1 cellular context compared by ENCODE assay signal in genomic region chr3:129183569-129184395, GRCh38.
TF ChIP-seq lines count a peak whose summit lies in the region.

TSS of gene CNBP (minus strand) at chr3:129183896. CDS start at chr3:129171757, 12,139 bp downstream.

TF ChIP-seq in HepG2, 621 proteins besides CTCF, POLR2A, EP300 and RAD21 (continued from another document and continues in another):
- TF ChIP-seq, protein P1, sequence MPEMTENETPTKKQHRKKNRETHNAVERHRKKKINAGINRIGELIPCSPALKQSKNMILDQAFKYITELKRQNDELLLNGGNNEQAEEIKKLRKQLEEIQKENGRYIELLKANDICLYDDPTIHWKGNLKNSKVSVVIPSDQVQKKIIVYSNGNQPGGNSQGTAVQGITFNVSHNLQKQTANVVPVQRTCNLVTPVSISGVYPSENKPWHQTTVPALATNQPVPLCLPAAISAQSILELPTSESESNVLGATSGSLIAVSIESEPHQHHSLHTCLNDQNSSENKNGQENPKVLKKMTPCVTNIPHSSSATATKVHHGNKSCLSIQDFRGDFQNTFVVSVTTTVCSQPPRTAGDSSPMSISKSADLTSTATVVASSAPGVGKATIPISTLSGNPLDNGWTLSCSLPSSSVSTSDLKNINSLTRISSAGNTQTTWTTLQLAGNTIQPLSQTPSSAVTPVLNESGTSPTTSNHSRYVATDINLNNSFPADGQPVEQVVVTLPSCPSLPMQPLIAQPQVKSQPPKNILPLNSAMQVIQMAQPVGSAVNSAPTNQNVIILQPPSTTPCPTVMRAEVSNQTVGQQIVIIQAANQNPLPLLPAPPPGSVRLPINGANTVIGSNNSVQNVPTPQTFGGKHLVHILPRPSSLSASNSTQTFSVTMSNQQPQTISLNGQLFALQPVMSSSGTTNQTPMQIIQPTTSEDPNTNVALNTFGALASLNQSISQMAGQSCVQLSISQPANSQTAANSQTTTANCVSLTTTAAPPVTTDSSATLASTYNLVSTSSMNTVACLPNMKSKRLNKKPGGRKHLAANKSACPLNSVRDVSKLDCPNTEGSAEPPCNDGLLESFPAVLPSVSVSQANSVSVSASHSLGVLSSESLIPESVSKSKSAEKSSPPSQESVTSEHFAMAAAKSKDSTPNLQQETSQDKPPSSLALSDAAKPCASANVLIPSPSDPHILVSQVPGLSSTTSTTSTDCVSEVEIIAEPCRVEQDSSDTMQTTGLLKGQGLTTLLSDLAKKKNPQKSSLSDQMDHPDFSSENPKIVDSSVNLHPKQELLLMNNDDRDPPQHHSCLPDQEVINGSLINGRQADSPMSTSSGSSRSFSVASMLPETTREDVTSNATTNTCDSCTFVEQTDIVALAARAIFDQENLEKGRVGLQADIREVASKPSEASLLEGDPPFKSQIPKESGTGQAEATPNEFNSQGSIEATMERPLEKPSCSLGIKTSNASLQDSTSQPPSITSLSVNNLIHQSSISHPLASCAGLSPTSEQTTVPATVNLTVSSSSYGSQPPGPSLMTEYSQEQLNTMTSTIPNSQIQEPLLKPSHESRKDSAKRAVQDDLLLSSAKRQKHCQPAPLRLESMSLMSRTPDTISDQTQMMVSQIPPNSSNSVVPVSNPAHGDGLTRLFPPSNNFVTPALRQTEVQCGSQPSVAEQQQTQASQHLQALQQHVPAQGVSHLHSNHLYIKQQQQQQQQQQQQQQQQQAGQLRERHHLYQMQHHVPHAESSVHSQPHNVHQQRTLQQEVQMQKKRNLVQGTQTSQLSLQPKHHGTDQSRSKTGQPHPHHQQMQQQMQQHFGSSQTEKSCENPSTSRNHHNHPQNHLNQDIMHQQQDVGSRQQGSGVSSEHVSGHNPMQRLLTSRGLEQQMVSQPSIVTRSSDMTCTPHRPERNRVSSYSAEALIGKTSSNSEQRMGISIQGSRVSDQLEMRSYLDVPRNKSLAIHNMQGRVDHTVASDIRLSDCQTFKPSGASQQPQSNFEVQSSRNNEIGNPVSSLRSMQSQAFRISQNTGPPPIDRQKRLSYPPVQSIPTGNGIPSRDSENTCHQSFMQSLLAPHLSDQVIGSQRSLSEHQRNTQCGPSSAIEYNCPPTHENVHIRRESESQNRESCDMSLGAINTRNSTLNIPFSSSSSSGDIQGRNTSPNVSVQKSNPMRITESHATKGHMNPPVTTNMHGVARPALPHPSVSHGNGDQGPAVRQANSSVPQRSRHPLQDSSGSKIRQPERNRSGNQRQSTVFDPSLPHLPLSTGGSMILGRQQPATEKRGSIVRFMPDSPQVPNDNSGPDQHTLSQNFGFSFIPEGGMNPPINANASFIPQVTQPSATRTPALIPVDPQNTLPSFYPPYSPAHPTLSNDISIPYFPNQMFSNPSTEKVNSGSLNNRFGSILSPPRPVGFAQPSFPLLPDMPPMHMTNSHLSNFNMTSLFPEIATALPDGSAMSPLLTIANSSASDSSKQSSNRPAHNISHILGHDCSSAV (CRISPR knock-in tag; IDR thresholded peaks at IDR 0.05; ENCODE audit: borderline replicate concordance): 0 out of 2 replicates have a peak, but pooled peaks have one; percentile 53
- TF ChIP-seq POLR2G (IDR thresholded peaks at IDR 0.05; ENCODE audit: low read depth, low read length) (peak; percentile 98), DR1 (CRISPR knock-in tag; IDR thresholded peaks at IDR 0.05) (peak; percentile 80), ZNF264 (CRISPR knock-in tag; IDR thresholded peaks at IDR 0.05) (peak; percentile 24; the same call in 1 of the 2 replicates), MTF2 (CRISPR knock-in tag; IDR thresholded peaks at IDR 0.05; ENCODE audit: borderline replicate concordance) (0 out of 2 replicates have a peak, but pooled peaks have one; percentile 23), KDM1A (CRISPR knock-in tag; IDR thresholded peaks at IDR 0.05) (no peak), HOXA5 (CRISPR knock-in tag; IDR thresholded peaks at IDR 0.05) (peak; percentile 34; the same call in 1 of the 2 replicates), ZSCAN22 (CRISPR knock-in tag; IDR thresholded peaks at IDR 0.05) (no peak), SAP130 (CRISPR knock-in tag; IDR thresholded peaks at IDR 0.05; ENCODE audit: low read depth) (peak; percentile 84), ZNF792 (CRISPR knock-in tag; IDR thresholded peaks at IDR 0.05) (peak; percentile 70; the same call in 1 of the 2 replicates), ZNF30 (CRISPR knock-in tag; IDR thresholded peaks at IDR 0.05) (no peak), ZNF724P (CRISPR knock-in tag; IDR thresholded peaks at IDR 0.05; ENCODE audit: borderline replicate concordance) (peak; percentile 3; the same call in 1 of the 2 replicates), CREB1 (IDR thresholded peaks at IDR 0.05) (peak; percentile 60), CREB1 (CRISPR knock-in tag; IDR thresholded peaks at IDR 0.05) (no peak; the same call in 1 of the 2 replicates), STAG1 (CRISPR knock-in tag; IDR thresholded peaks at IDR 0.05) (0 out of 2 replicates have a peak, but pooled peaks have one; percentile 2), KDM3A (CRISPR knock-in tag; IDR thresholded peaks at IDR 0.05; ENCODE audit: low read depth) (peak; percentile 67; the same call in 1 of the 2 replicates), NAIF1 (CRISPR knock-in tag; IDR thresholded peaks at IDR 0.05; ENCODE audit: borderline replicate concordance) (peak; percentile 74; the same call in 1 of the 2 replicates), KLF9 (CRISPR knock-in tag; IDR thresholded peaks at IDR 0.05; ENCODE audit: low read depth) (peak; percentile 20; the same call in 1 of the 2 replicates), REXO4 (CRISPR knock-in tag; IDR thresholded peaks at IDR 0.05; ENCODE audit: borderline replicate concordance) (peak; percentile 23; the same call in 1 of the 2 replicates), SALL2 (CRISPR knock-in tag; IDR thresholded peaks at IDR 0.05) (peak; percentile 91; the same call in 1 of the 2 replicates), ZNF20 (CRISPR knock-in tag; IDR thresholded peaks at IDR 0.05) (peak; percentile 95), MLXIP (CRISPR knock-in tag; IDR thresholded peaks at IDR 0.05; ENCODE audit: borderline replicate concordance) (0 out of 2 replicates have a peak, but pooled peaks have one; percentile 44), MXI1 (IDR thresholded peaks at IDR 0.05; ENCODE audit: borderline replicate concordance, low read depth, low read length) (peak; percentile 89; the same call in 2 of the 3 replicates), SETDB1 (CRISPR knock-in tag; IDR thresholded peaks at IDR 0.05; ENCODE audit: borderline replicate concordance) (no peak), ONECUT2 (CRISPR knock-in tag; IDR thresholded peaks at IDR 0.05) (peak; percentile 33; the same call in 1 of the 2 replicates), NR2C2 (CRISPR knock-in tag; IDR thresholded peaks at IDR 0.05; ENCODE audit: borderline replicate concordance) (peak; percentile 36; the same call in 1 of the 2 replicates), ZSCAN25 (CRISPR knock-in tag; IDR thresholded peaks at IDR 0.05) (no peak), RXRA (CRISPR knock-in tag; IDR thresholded peaks at IDR 0.05) (peak; percentile 65), ZNF333 (CRISPR knock-in tag; IDR thresholded peaks at IDR 0.05; ENCODE audit: borderline replicate concordance) (peak; percentile 64; the same call in 1 of the 2 replicates), ZNF639 (CRISPR knock-in tag; conservative IDR thresholded peaks at IDR 0.05) (peak; percentile 83), PCBP1 (IDR thresholded peaks at IDR 0.05; ENCODE audit: borderline replicate concordance, low read depth, low read length) (0 out of 2 replicates have a peak, but pooled peaks have one; percentile 37), THAP8 (CRISPR knock-in tag; IDR thresholded peaks at IDR 0.05; ENCODE audit: borderline replicate concordance) (0 out of 2 replicates have a peak, but pooled peaks have one; percentile 74), ZNF556 (CRISPR knock-in tag; IDR thresholded peaks at IDR 0.05; ENCODE audit: borderline replicate concordance) (peak; percentile 54; the same call in 1 of the 2 replicates), NONO (IDR thresholded peaks at IDR 0.05) (no peak), NONO (CRISPR knock-in tag; conservative IDR thresholded peaks at IDR 0.05) (peak; percentile 76; the same call in 1 of the 2 replicates), HMG20B (CRISPR knock-in tag; conservative IDR thresholded peaks at IDR 0.05) (no peak), DMAP1 (CRISPR knock-in tag; IDR thresholded peaks at IDR 0.05) (peak; percentile 97), FOXC1 (CRISPR knock-in tag; IDR thresholded peaks at IDR 0.05; ENCODE audit: borderline replicate concordance) (no peak)
- TF ChIP-seq, protein P2, sequence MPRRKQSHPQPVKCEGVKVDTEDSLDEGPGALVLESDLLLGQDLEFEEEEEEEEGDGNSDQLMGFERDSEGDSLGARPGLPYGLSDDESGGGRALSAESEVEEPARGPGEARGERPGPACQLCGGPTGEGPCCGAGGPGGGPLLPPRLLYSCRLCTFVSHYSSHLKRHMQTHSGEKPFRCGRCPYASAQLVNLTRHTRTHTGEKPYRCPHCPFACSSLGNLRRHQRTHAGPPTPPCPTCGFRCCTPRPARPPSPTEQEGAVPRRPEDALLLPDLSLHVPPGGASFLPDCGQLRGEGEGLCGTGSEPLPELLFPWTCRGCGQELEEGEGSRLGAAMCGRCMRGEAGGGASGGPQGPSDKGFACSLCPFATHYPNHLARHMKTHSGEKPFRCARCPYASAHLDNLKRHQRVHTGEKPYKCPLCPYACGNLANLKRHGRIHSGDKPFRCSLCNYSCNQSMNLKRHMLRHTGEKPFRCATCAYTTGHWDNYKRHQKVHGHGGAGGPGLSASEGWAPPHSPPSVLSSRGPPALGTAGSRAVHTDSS (CRISPR knock-in tag; conservative IDR thresholded peaks at IDR 0.05): no peak; the same call in 1 of the 2 replicates
- TF ChIP-seq, protein P3, sequence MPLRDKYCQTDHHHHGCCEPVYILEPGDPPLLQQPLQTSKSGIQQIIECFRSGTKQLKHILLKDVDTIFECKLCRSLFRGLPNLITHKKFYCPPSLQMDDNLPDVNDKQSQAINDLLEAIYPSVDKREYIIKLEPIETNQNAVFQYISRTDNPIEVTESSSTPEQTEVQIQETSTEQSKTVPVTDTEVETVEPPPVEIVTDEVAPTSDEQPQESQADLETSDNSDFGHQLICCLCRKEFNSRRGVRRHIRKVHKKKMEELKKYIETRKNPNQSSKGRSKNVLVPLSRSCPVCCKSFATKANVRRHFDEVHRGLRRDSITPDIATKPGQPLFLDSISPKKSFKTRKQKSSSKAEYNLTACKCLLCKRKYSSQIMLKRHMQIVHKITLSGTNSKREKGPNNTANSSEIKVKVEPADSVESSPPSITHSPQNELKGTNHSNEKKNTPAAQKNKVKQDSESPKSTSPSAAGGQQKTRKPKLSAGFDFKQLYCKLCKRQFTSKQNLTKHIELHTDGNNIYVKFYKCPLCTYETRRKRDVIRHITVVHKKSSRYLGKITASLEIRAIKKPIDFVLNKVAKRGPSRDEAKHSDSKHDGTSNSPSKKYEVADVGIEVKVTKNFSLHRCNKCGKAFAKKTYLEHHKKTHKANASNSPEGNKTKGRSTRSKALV (CRISPR knock-in tag; IDR thresholded peaks at IDR 0.05): peak; percentile 43
- TF ChIP-seq, protein P4, sequence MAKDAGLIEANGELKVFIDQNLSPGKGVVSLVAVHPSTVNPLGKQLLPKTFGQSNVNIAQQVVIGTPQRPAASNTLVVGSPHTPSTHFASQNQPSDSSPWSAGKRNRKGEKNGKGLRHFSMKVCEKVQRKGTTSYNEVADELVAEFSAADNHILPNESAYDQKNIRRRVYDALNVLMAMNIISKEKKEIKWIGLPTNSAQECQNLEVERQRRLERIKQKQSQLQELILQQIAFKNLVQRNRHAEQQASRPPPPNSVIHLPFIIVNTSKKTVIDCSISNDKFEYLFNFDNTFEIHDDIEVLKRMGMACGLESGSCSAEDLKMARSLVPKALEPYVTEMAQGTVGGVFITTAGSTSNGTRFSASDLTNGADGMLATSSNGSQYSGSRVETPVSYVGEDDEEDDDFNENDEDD (CRISPR knock-in tag; IDR thresholded peaks at IDR 0.05; ENCODE audit: borderline replicate concordance): peak; percentile 79; the same call in 1 of the 2 replicates
- TF ChIP-seq, protein P5, sequence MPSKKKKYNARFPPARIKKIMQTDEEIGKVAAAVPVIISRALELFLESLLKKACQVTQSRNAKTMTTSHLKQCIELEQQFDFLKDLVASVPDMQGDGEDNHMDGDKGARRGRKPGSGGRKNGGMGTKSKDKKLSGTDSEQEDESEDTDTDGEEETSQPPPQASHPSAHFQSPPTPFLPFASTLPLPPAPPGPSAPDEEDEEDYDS (CRISPR knock-in tag; IDR thresholded peaks at IDR 0.05): peak; percentile 89
- TF ChIP-seq, protein P6, sequence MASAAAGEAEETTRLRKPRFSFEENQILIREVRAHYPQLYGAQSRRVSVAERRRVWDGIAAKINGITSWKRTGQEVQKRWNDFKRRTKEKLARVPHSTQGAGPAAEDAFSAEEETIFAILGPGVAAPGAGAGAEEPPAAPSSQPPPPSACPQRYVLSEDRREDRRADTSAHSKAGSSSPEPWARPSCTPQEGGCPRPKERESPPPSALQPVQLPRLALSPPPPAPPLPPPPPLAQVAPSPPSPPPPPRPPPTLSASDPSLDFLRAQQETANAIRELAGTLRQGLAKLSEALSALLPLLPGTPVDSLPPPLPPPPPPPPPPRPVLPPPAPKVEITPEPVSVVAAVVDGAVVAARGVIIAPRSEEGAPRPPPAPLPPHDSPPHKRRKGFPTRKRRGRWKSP (CRISPR knock-in tag; IDR thresholded peaks at IDR 0.05): peak; percentile 94
